In the genomic region with DNA sequence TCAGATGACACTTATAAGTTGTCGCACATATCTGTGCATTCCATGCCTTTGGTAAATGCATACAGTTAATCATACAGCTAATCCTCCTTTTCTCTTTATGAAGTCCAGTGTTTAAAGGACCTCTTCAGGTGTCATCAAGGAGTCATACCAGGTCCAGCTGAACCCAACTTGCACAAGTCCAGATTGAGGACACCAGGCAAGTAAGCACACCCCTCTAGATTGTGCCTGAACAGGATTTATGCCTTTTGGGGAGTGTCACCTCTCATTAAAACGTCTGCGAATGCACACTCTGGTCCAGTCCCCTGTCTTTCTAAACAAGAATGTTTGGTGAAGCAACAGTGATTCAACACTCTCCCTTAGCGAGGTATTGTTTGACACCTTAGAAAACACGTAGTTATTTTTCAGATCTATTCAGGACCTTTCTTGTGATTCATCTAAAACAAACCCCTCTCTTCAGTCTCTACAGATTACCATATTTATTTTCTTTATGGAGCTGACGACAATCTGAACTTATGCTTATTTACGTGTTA, we compare ENCODE assay signal across 24 cellular contexts. TPM values are rescaled to one million over a fixed set of nuclear protein-coding genes. Genes with fewer than 3 reads are reported as not detected.
A peak's percentile ranks its signal among the peaks of the same experiment; 100 is the strongest.
DNase-seq lines count a peak whose midpoint lies in the region; FAIRE-seq and TF ChIP-seq lines count a peak whose summit lies in the region.
"Had no signal": no experiment of that assay in that cellular context is flagged by ENCODE, and none has a peak within 500 bp of the region (broad histone marks: within the 10 kb centered on the region; RNA-seq: fewer than 3 reads in every experiment).

No MANE protein-coding gene starts in this region.

- H3K27me3 Mint-ChIP-seq in type B pancreatic cell: no peaks in the 10 kb centered on the region
- H3K27me3 Mint-ChIP-seq in progenitor cell of endocrine pancreas: peaks cover 13% of the 10 kb centered on the region
- H3K27me3 Mint-ChIP-seq: B cell had no signal

- H3K27ac ChIP-seq in epithelial cell of prostate (peak overlapping the region; percentile 25), esophagus squamous epithelium (peak overlapping the region in 3 of 4 donors; percentile 62 to 77 (median 76))
- H3K27ac ChIP-seq: 22Rv1; A549; BLaER1 treated with 17β-estradiol and CSF1 and Interleukin-3, amounts not matched to agents 10 nM and 100 nM; C4-2B had no signal

- FAIRE-seq in bronchial epithelial cell (lab: Jason Lieb, UNC): no peak
- FAIRE-seq: A549, D721Med, G401.6, GM12891, GM19239 had no signal

- DNase-seq in bronchial epithelial cell (ENCODE audit: low read depth) (peak; percentile 43), epithelial cell of prostate (ENCODE audit: low read depth, low spot score) (no peak), esophagus squamous epithelium (lab: John Stamatoyannopoulos, UW) (no peak), type B pancreatic cell (ENCODE audit: extremely low spot score, unreplicated experiment) (no peak), GM19240 (ENCODE audit: insufficient read length, low spot score) (no peak), NCI-H187 (lab: John Stamatoyannopoulos, UW) (no peak), progenitor cell of endocrine pancreas (ENCODE audit: low spot score, unreplicated experiment) (no peak)
- DNase-seq: AML-193; Caco-2; Calu3; CD4-positive, alpha-beta T cell; CD8-positive, alpha-beta T cell; DMS79 treated with DMSO at 0.1 percent for 48 hours; GF-D8 had no signal

- H3K4me3 ChIP-seq in bronchial epithelial cell (ENCODE audit: low read depth, low read length) (no peak overlapping the region), esophagus squamous epithelium (no peak overlapping the region)
- H3K4me3 ChIP-seq: A549; BLaER1 treated with 17β-estradiol and CSF1 and Interleukin-3, amounts not matched to agents 10 nM and 100 nM had no signal

- H3K27ac Mint-ChIP-seq in type B pancreatic cell (peak overlapping the region; percentile 94), progenitor cell of endocrine pancreas (no peak overlapping the region)
- H3K27ac Mint-ChIP-seq: B cell; CD4-positive, alpha-beta T cell; CD8-positive, alpha-beta T cell had no signal

- TF ChIP-seq POLR2A in esophagus squamous epithelium (IDR thresholded peaks at IDR 0.05): no peak

- H3K27me3 ChIP-seq in bronchial epithelial cell (ENCODE audit: control insufficient read depth, insufficient read depth, low read length): no peaks in the 10 kb centered on the region
- H3K27me3 ChIP-seq in esophagus squamous epithelium: peaks cover 0 to 5% (median 0%) of the 10 kb centered on the region in 4 donors
- H3K27me3 ChIP-seq: BLaER1 treated with 17β-estradiol and CSF1 and Interleukin-3, amounts not matched to agents 10 nM and 100 nM had no signal

- intact Hi-C loops in esophagus squamous epithelium (cut with DNase I): no loop called here

- peaks cover 5% of the 10 kb centered on the region for H3K9me3 Mint-ChIP-seq in type B pancreatic cell
- H3K9me3 Mint-ChIP-seq in progenitor cell of endocrine pancreas (ENCODE audit: low read depth): no peaks in the 10 kb centered on the region
- H3K9me3 Mint-ChIP-seq: CD4-positive, alpha-beta T cell; CD8-positive, alpha-beta T cell had no signal

- H3K36me3 ChIP-seq in bronchial epithelial cell (ENCODE audit: control insufficient read depth, insufficient read depth, low read length) (no peaks in the 10 kb centered on the region), esophagus squamous epithelium (no peaks in the 10 kb centered on the region)

- H3K4me1 ChIP-seq in esophagus squamous epithelium: peaks cover 0 to 64% (median 0%) of the 10 kb centered on the region in 3 donors
- H3K4me1 ChIP-seq: A549; BLaER1 treated with 17β-estradiol and CSF1 and Interleukin-3, amounts not matched to agents 10 nM and 100 nM; Caco-2 had no signal

- peak overlapping the region; percentile 35 for H3K4me3 Mint-ChIP-seq in type B pancreatic cell
- H3K4me3 Mint-ChIP-seq in progenitor cell of endocrine pancreas (ENCODE audit: low read depth): no peak overlapping the region
- H3K4me3 Mint-ChIP-seq: B cell; CD4-positive, alpha-beta T cell; CD8-positive, alpha-beta T cell had no signal

- H3K36me3 Mint-ChIP-seq in type B pancreatic cell (no peaks in the 10 kb centered on the region), progenitor cell of endocrine pancreas (ENCODE audit: insufficient read depth) (no peaks in the 10 kb centered on the region)
- H3K36me3 Mint-ChIP-seq: CD8-positive, alpha-beta T cell had no signal

- 49 to 69% methylated on average over 7 of the region's 7 CpGs for WGBS in esophagus squamous epithelium, 2 donors

- no peaks in the 10 kb centered on the region for H3K9me3 ChIP-seq in esophagus squamous epithelium
- H3K9me3 ChIP-seq: A549; BLaER1 treated with 17β-estradiol and CSF1 and Interleukin-3, amounts not matched to agents 10 nM and 100 nM; Caco-2 had no signal

- peaks cover 15% of the 10 kb centered on the region for H3K4me1 Mint-ChIP-seq in type B pancreatic cell (ENCODE audit: unreplicated experiment)
- H3K4me1 Mint-ChIP-seq in progenitor cell of endocrine pancreas (ENCODE audit: low read depth): peaks cover 4% of the 10 kb centered on the region

- TF ChIP-seq CTCF in bronchial epithelial cell (IDR thresholded peaks at IDR 0.05; ENCODE audit: insufficient read depth, low read length, severe bottlenecking): no peak
- TF ChIP-seq CTCF in esophagus squamous epithelium (IDR thresholded peaks at IDR 0.05): no peak
- TF ChIP-seq CTCF in type B pancreatic cell (conservative IDR thresholded peaks at IDR 0.05): no peak
- no peak for TF ChIP-seq CTCF in progenitor cell of endocrine pancreas (IDR thresholded peaks at IDR 0.05; ENCODE audit: unreplicated experiment)

RNA-seq across cellular contexts. Expression of a gene that starts 48.4 kb away (rescaled TPM):
- 0.13 TPM in 1 of 2 replicates, not detected in the other for total RNA-seq in bronchial epithelial cell
- total RNA-seq in esophagus squamous epithelium: 1 to 10 TPM in 1 of 4 donors, not detected in 3; 1.6 TPM
- total RNA-seq in type B pancreatic cell (ENCODE audit: low replicate concordance): not detected in 2 replicates
- total RNA-seq in progenitor cell of endocrine pancreas: not detected in 2 replicates
- total RNA-seq: B cell; Caco-2; Calu3; CD4-positive, alpha-beta T cell; CD8-positive, alpha-beta T cell had no signal

RNA-seq across cellular contexts. Expression of a gene that starts 50.6 kb away (rescaled TPM):
- total RNA-seq in bronchial epithelial cell: 5.1 and 6.3 TPM in 2 replicates
- 1 to 10 TPM in 3 of 4 donors, under 1 TPM in 1; 0.06 to 2.7 (median 1.2) TPM for total RNA-seq in esophagus squamous epithelium
- not detected in 2 replicates for total RNA-seq in type B pancreatic cell (ENCODE audit: low replicate concordance)
- total RNA-seq in progenitor cell of endocrine pancreas: not detected in 2 replicates
- total RNA-seq: B cell; CD4-positive, alpha-beta T cell; CD8-positive, alpha-beta T cell had no signal

RNA-seq across cellular contexts. Expression of a gene that starts 53.7 kb away (rescaled TPM):
- total RNA-seq in bronchial epithelial cell: under 0.01 TPM in 1 of 2 replicates, not detected in the other
- total RNA-seq in esophagus squamous epithelium: 10 to 100 TPM in 1 of 4 donors, 1 to 10 TPM in 3; 4.1 to 10.1 (median 7.6) TPM
- 1.6 and 4.9 TPM in 2 replicates for total RNA-seq in type B pancreatic cell (ENCODE audit: low replicate concordance)
- not detected in 2 replicates for total RNA-seq in progenitor cell of endocrine pancreas
- total RNA-seq: B cell; Caco-2; Calu3; CD4-positive, alpha-beta T cell; CD8-positive, alpha-beta T cell had no signal

RNA-seq across cellular contexts. Expression of a gene that starts 56.3 kb away (rescaled TPM):
- total RNA-seq in bronchial epithelial cell (not detected in 2 replicates), esophagus squamous epithelium (under 1 TPM in 1 of 4 donors, not detected in 3; 0.13 TPM), type B pancreatic cell (ENCODE audit: low replicate concordance) (not detected in 2 replicates), progenitor cell of endocrine pancreas (not detected in 2 replicates)
- total RNA-seq: A172; B cell; Caco-2; CD4-positive, alpha-beta T cell; CD8-positive, alpha-beta T cell had no signal
